Comparison of ENCODE assay signal across 7 cellular contexts in genomic region chr1:182631-183030, GRCh38.
DNase-seq lines count a peak whose midpoint lies in the region; ATAC-seq, FAIRE-seq and TF ChIP-seq lines count a peak whose summit lies in the region.
"Not testable (repeated sequence)": the region's sequence is repeated elsewhere in the genome, so short reads cannot be mapped to it uniquely, and the experiment has no call there.

No MANE protein-coding gene starts in this region.

- 89 to 100% methylated on average over 5 of the region's 7 CpGs for WGBS in lower leg skin, 2 donors
- 70 to 88% methylated on average over 2 to 6 of the region's 7 CpGs for WGBS in pancreas, 2 donors

- TF ChIP-seq POLR2A in Peyer's patch (IDR thresholded peaks at IDR 0.05); lower leg skin (IDR thresholded peaks at IDR 0.05): not testable (repeated sequence)

- TF ChIP-seq CTCF in Peyer's patch (IDR thresholded peaks at IDR 0.05); lower leg skin (IDR thresholded peaks at IDR 0.05); pancreas (IDR thresholded peaks at IDR 0.05); tibial artery (IDR thresholded peaks at IDR 0.05): not testable (repeated sequence)

- ATAC-seq in Right ventricle myocardium superior (ENCODE audit: poor library complexity); pancreas: not testable (repeated sequence)

- not testable (repeated sequence) for H3K27ac ChIP-seq in Peyer's patch, pancreas, tibial artery

- H3K9me3 ChIP-seq in Peyer's patch, pancreas, tibial artery: not testable (repeated sequence)

- DNase-seq in Peyer's patch (peak in 2 of 3 donors; percentile 2 to 28), Right ventricle myocardium superior (peak; percentile 4), lower leg skin (ENCODE audit: low spot score in 2 of 2) (peak; percentile 11 to 62), pancreas (peak in 4 of 6 donors; percentile 8 to 30 (median 14)), tibial artery (peak; percentile 19 to 61)
- DNase-seq in activated CD8-positive, alpha-beta memory T cell treated with anti-CD3 and anti-CD28 coated beads, Interleukin-2, amount 50 U/mL, for 48 hours: peak; percentile 40
- peak; percentile 2 for DNase-seq in stimulated activated CD4-positive, alpha-beta T cell treated with anti-CD3 and anti-CD28 coated beads, Interleukin-4, amount 100 ng/mL, for 24 hours

- not testable (repeated sequence) for H3K4me3 ChIP-seq in Peyer's patch; lower leg skin (ENCODE audit: low read depth, poor library complexity, severe bottlenecking); pancreas; tibial artery

- not testable (repeated sequence) for H3K4me1 ChIP-seq in Peyer's patch, pancreas, tibial artery

- intact Hi-C loops in Right ventricle myocardium superior (cut with DNase I); lower leg skin (cut with DNase I; ENCODE audit: low total_unique reads); pancreas (cut with DNase I); tibial artery (cut with DNase I; ENCODE audit: low total_unique reads): not testable (repeated sequence)

- not testable (repeated sequence) for H3K36me3 ChIP-seq in Peyer's patch, pancreas
- peaks cover 5 to 11% (median 10%) of the 10 kb centered on the region in 3 donors for H3K36me3 ChIP-seq in tibial artery

- FAIRE-seq in pancreas (lab: Jason Lieb, UNC): not testable (repeated sequence)

- not testable (repeated sequence) for H3K27me3 ChIP-seq in Peyer's patch, pancreas, tibial artery
